In the genomic region with DNA sequence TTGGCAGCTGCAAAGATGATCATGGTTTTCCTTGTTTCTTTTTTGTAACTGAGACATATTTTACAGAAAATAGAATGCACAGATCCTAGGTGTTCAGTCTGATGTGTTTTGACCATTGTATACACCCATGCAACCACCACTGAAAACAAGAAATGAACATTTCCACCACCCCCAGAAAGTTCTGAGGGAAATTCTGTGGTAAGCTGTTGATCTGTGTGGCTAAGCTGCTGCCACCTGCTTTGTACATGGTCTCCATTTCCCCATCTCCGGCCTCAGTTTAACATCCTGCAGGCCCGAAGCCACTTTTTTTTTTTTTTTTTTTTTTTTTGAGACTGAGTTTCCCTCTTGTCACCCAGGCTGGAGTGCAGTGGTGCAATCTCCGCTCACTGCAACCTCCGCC, we compare ENCODE assay signal across 12 cellular contexts.
DNase-seq lines count a peak whose midpoint lies in the region; ATAC-seq and TF ChIP-seq lines count a peak whose summit lies in the region.
"Had no signal": no experiment of that assay in that cellular context is flagged by ENCODE, and none has a peak within 500 bp of the region (broad histone marks: within the 10 kb centered on the region; RNA-seq: fewer than 3 reads in every experiment).

No MANE protein-coding gene starts in this region.

- no peaks in the 10 kb centered on the region for H3K9me2 ChIP-seq in SU-DHL-6 (replicated peaks; ENCODE audit: insufficient read depth, low read length)

- 67 to 82% methylated on average over 4 of the region's 4 CpGs for WGBS in upper lobe of left lung, 2 donors

- H3K27ac ChIP-seq in SU-DHL-6 (ENCODE audit: low read depth, low read length) (peak overlapping the region; percentile 72), upper lobe of left lung (no peak overlapping the region)
- H3K27ac ChIP-seq: hepatocyte had no signal

- TF ChIP-seq CTCF in GM12865 (IDR thresholded peaks at IDR 0.05; ENCODE audit: insufficient read depth, low read depth, low read length, missing control alignments), result no peak
- no peak for TF ChIP-seq CTCF in SU-DHL-6 (IDR thresholded peaks at IDR 0.05; ENCODE audit: insufficient read depth, low read length, poor library complexity, severe bottlenecking)
- no peak for TF ChIP-seq CTCF in upper lobe of left lung (IDR thresholded peaks at IDR 0.05)
- no peak for TF ChIP-seq CTCF in glutamatergic neuron (IDR thresholded peaks at IDR 0.05; ENCODE audit: partially characterized antibody, unreplicated experiment)

- no peaks in the 10 kb centered on the region for H3K79me2 ChIP-seq in SU-DHL-6 (ENCODE audit: insufficient read depth, low read length)
- H3K79me2 ChIP-seq: hepatocyte had no signal

- no peaks in the 10 kb centered on the region for H3K4me1 Mint-ChIP-seq in glutamatergic neuron (ENCODE audit: low read depth, unreplicated experiment)
- H3K4me1 Mint-ChIP-seq: nephron had no signal

- H3K36me3 ChIP-seq in SU-DHL-6 (ENCODE audit: low read length), result no peaks in the 10 kb centered on the region
- no peaks in the 10 kb centered on the region for H3K36me3 ChIP-seq in upper lobe of left lung

- no peaks in the 10 kb centered on the region for H3K36me3 Mint-ChIP-seq in glutamatergic neuron (ENCODE audit: unreplicated experiment)

- H2AFZ ChIP-seq in SU-DHL-6 (ENCODE audit: low read depth, low read length, severe bottlenecking), result no peak overlapping the region
- H2AFZ ChIP-seq: hepatocyte had no signal

- no peak overlapping the region for H3K27ac Mint-ChIP-seq in glutamatergic neuron (ENCODE audit: unreplicated experiment)
- H3K27ac Mint-ChIP-seq: nephron had no signal

- H4K20me1 ChIP-seq in SU-DHL-6 (ENCODE audit: low read depth, low read length), result no peaks in the 10 kb centered on the region

- H3K4me3 Mint-ChIP-seq in glutamatergic neuron (ENCODE audit: unreplicated experiment), result no peak overlapping the region
- H3K4me3 Mint-ChIP-seq: nephron had no signal

- DNase-seq in GM12865 (ENCODE audit: low read depth) (peak; percentile 78), upper lobe of left lung (no peak), NCI-H345 treated with DMSO at 0.1 percent for 48 hours (lab: John Stamatoyannopoulos, UW; ENCODE audit: unreplicated experiment) (no peak), glutamatergic neuron (no peak), left lobe of liver (ENCODE audit: low spot score) (no peak)
- DNase-seq: SIG-M5; stimulated activated CD4-positive, alpha-beta T cell treated with anti-CD3 and anti-CD28 coated beads, Interleukin-4, amount 100 ng/mL, for 4 hours had no signal

- no peaks in the 10 kb centered on the region; the same call in 1 of the 2 replicates for H3F3A ChIP-seq in SU-DHL-6 (ENCODE audit: insufficient read depth)

- no peak for TF ChIP-seq POLR2A in upper lobe of left lung (IDR thresholded peaks at IDR 0.05)

- H3K4me3 ChIP-seq in GM12865 (ENCODE audit: low read depth, low read length), result no peak overlapping the region
- H3K4me3 ChIP-seq in SU-DHL-6 (ENCODE audit: insufficient read depth, low read length, poor library complexity, severe bottlenecking), result no peak overlapping the region
- no peak overlapping the region for H3K4me3 ChIP-seq in upper lobe of left lung
- H3K4me3 ChIP-seq: hepatocyte had no signal

- no peak overlapping the region for H3K9ac ChIP-seq in SU-DHL-6 (ENCODE audit: low read length)

- no peak for TF ChIP-seq EP300 in upper lobe of left lung (IDR thresholded peaks at IDR 0.05)

- peak overlapping the region; percentile 44 for H3K4me2 ChIP-seq in SU-DHL-6 (ENCODE audit: low read depth, low read length, poor library complexity, severe bottlenecking)
- H3K4me2 ChIP-seq: hepatocyte had no signal

- H3K9me3 ChIP-seq in SU-DHL-6 (ENCODE audit: insufficient read depth, low read length) (no peaks in the 10 kb centered on the region), upper lobe of left lung (no peaks in the 10 kb centered on the region)

- ATAC-seq in GM19397 (IDR thresholded peaks at IDR 0.05; ENCODE audit: unreplicated experiment) (peak; percentile 82), HG02973 (IDR thresholded peaks at IDR 0.05; ENCODE audit: unreplicated experiment) (peak; percentile 78), upper lobe of left lung (ENCODE audit: low FRiP score in 2 of 2) (no peak), left lobe of liver (no peak)

- no peaks in the 10 kb centered on the region for H3K9me3 Mint-ChIP-seq in glutamatergic neuron (ENCODE audit: unreplicated experiment)

- H3K27me3 ChIP-seq in SU-DHL-6 (ENCODE audit: low read length) (no peaks in the 10 kb centered on the region), upper lobe of left lung (no peaks in the 10 kb centered on the region)
- H3K27me3 ChIP-seq: hepatocyte had no signal

- peaks cover 5% of the 10 kb centered on the region for H3K27me3 Mint-ChIP-seq in glutamatergic neuron (ENCODE audit: unreplicated experiment)

- no peaks in the 10 kb centered on the region for H3K4me1 ChIP-seq in upper lobe of left lung

Comparison
In these comparisons a context has a peak if more than half of its experiments do, and no peak if none do; other contexts are left out.
1. ATAC-seq: peak in GM19397 (single experiment) and HG02973 (single experiment); none in upper lobe of left lung (0 of 2) and left lobe of liver (single experiment).